20 cellular contexts compared by ENCODE assay signal in genomic region chr2:139175510-139175909, GRCh38.
"Had no signal": no experiment of that assay in that cellular context is flagged by ENCODE, and none has a peak within 500 bp of the region (broad histone marks: within the 10 kb centered on the region; RNA-seq: fewer than 3 reads in every experiment).

No MANE protein-coding gene starts in this region.

- FAIRE-seq: colon had no signal

- ATAC-seq: activated T-cell treated with anti-CD3 and anti-CD28 coated beads, Interleukin-2, amount 50 U/mL, for 72 hours; left colon; lower lobe of right lung; natural killer cell; sciatic nerve; stimulated activated memory B cell treated with anti-CD40 and anti-IgM and Interleukin-4, amounts not matched to agents 10 μg/mL and 1 μg/mL and 100 μg/mL, for 72 hours had no signal

- DNase-seq: activated CD4-positive, alpha-beta T cell treated with anti-CD3 and anti-CD28 coated beads for 1 hour; activated effector memory CD4-positive, alpha-beta T cell treated with anti-CD3 and anti-CD28 coated beads, Interleukin-2, amount 50 U/mL, for 16 hours; activated naive CD4-positive, alpha-beta T cell treated with anti-CD3 and anti-CD28 coated beads, Interleukin-2, amount 50 U/mL, for 16 hours; activated T-cell treated with anti-CD3 and anti-CD28 coated beads, Interleukin-2, amount 50 U/mL, for 72 hours; aorta; brain microvascular endothelial cell; central memory CD4-positive, alpha-beta T cell; erythroblast; foreskin melanocyte; glutamatergic neuron; hippocampal formation; left colon; lower lobe of right lung; natural killer cell; stimulated activated CD4-positive, alpha-beta T cell treated with anti-CD3 and anti-CD28 coated beads, Interleukin-4, amount 100 ng/mL, for 24 hours; upper lobe of left lung; WERI-Rb-1 had no signal
